In genomic region chr3:62226601-62227339, GRCh38 we compare ENCODE assay signal across 21 cellular contexts.
DNase-seq lines count a peak whose midpoint lies in the region; ATAC-seq, FAIRE-seq and TF ChIP-seq lines count a peak whose summit lies in the region.
"Had no signal": no experiment of that assay in that cellular context is flagged by ENCODE, and none has a peak within 500 bp of the region (broad histone marks: within the 10 kb centered on the region; RNA-seq: fewer than 3 reads in every experiment).

No MANE protein-coding gene starts in this region.

- TF ChIP-seq CTCF in GM23338 (conservative IDR thresholded peaks at IDR 0.05; ENCODE audit: low read depth in 2 of 2) (no peak), bronchial epithelial cell (IDR thresholded peaks at IDR 0.05; ENCODE audit: insufficient read depth, low read length, severe bottlenecking) (no peak), heart left ventricle (IDR thresholded peaks at IDR 0.05) (no peak)

- H3K9me2 ChIP-seq in GM23338 (ENCODE audit: insufficient read depth) = 0 out of 2 replicates have a peak, but pooled peaks cover 5% of the 10 kb centered on the region

- H3K27ac Mint-ChIP-seq in GM23338 = peak overlapping the region; percentile 29; the same call in 1 of the 2 replicates
- H3K27ac Mint-ChIP-seq: CD8-positive, alpha-beta memory T cell had no signal

- H3K27me3 Mint-ChIP-seq in GM23338 (ENCODE audit: insufficient read depth, low read depth, poor library complexity) = peaks cover 8% of the 10 kb centered on the region

- H3K9me3 ChIP-seq in heart left ventricle = no peaks in the 10 kb centered on the region
- H3K9me3 ChIP-seq: BLaER1 had no signal

- H2AFZ ChIP-seq in GM23338 = no peak overlapping the region
- H2AFZ ChIP-seq: GM23248 had no signal

- H3K4me1 ChIP-seq in GM23338 (ENCODE audit: insufficient read depth) (no peaks in the 10 kb centered on the region; the same call in none of the 2 replicates), heart left ventricle (no peaks in the 10 kb centered on the region)
- H3K4me1 ChIP-seq: BLaER1 had no signal

- H3K9me3 Mint-ChIP-seq in GM23338 = no peaks in the 10 kb centered on the region
- H3K9me3 Mint-ChIP-seq: CD8-positive, alpha-beta memory T cell had no signal

- no peaks in the 10 kb centered on the region; the same call in 1 of the 2 replicates for H3F3A ChIP-seq in GM23338 (replicated peaks; ENCODE audit: low read depth)

- peaks cover 23% of the 10 kb centered on the region; the same call in 2 of the 3 replicates for H3K36me3 Mint-ChIP-seq in GM23338 (ENCODE audit: low read depth)
- H3K36me3 Mint-ChIP-seq: CD8-positive, alpha-beta memory T cell had no signal

- peaks cover 20% of the 10 kb centered on the region; the same call in 2 of the 3 replicates for H3K4me1 Mint-ChIP-seq in GM23338
- H3K4me1 Mint-ChIP-seq: CD8-positive, alpha-beta memory T cell had no signal

- H3K4me3 Mint-ChIP-seq in GM23338 = no peak overlapping the region
- H3K4me3 Mint-ChIP-seq: CD8-positive, alpha-beta memory T cell had no signal

- H3K27ac ChIP-seq in GM23338 (ENCODE audit: low read depth) (no peak overlapping the region), heart left ventricle (no peak overlapping the region)
- H3K27ac ChIP-seq: BLaER1, GM23248, HL-60 had no signal

- ATAC-seq in GM23338 (no peak), HG03520 (IDR thresholded peaks at IDR 0.05; ENCODE audit: unreplicated experiment) (peak; percentile 75), heart left ventricle (no peak)
- ATAC-seq: Panc1 had no signal

- H3K36me3 ChIP-seq in GM23338 (ENCODE audit: insufficient read depth) = no peaks in the 10 kb centered on the region
- no peaks in the 10 kb centered on the region for H3K36me3 ChIP-seq in bronchial epithelial cell (ENCODE audit: control insufficient read depth, insufficient read depth, low read length)
- peaks cover 0 to 32% (median 15%) of the 10 kb centered on the region in 9 donors for H3K36me3 ChIP-seq in heart left ventricle

- H3K4me3 ChIP-seq in GM23338 (no peak overlapping the region), bronchial epithelial cell (ENCODE audit: low read depth, low read length) (no peak overlapping the region), heart left ventricle (no peak overlapping the region)
- H3K4me3 ChIP-seq: BLaER1, GM23248 had no signal

- no peak overlapping the region for H3K4me2 ChIP-seq in GM23338
- H3K4me2 ChIP-seq: BLaER1 had no signal

- H4K20me1 ChIP-seq in GM23338 (replicated peaks; ENCODE audit: insufficient read depth) = no peaks in the 10 kb centered on the region; the same call in 1 of the 2 replicates
- H4K20me1 ChIP-seq: BLaER1 had no signal

- FAIRE-seq in GM12891 (lab: Jason Lieb, UNC) = peak; percentile 56
- FAIRE-seq in bronchial epithelial cell (lab: Jason Lieb, UNC) = peak; percentile 76
- FAIRE-seq: G401.6, GM19239, HTR-8/SVneo had no signal

- no peak for DNase-seq in GM12891 (ENCODE audit: insufficient read length, low spot score)
- DNase-seq in GM23338 (ENCODE audit: low spot score) = no peak
- no peak for DNase-seq in bronchial epithelial cell (ENCODE audit: low read depth)
- no peak for DNase-seq in heart left ventricle
- DNase-seq in SKM-1 treated with dmso at 0.1 percent for 144 hours (lab: John Stamatoyannopoulos, UW; ENCODE audit: unreplicated experiment) = no peak
- DNase-seq in ecto neural progenitor cell (ENCODE audit: low spot score) = no peak
- DNase-seq in dermis blood vessel endothelial cell = no peak
- DNase-seq: CD8-positive, alpha-beta memory T cell; DND-41; GM23248; NCI-H1436; NCI-H2029 treated with DMSO at 0.1 percent for 48 hours; NCI-H510A; NCI-H82 had no signal

- no peaks in the 10 kb centered on the region for H3K79me2 ChIP-seq in GM23338 (replicated peaks; ENCODE audit: insufficient read depth)

- H3K27me3 ChIP-seq in GM23338 (ENCODE audit: insufficient read depth) (no peaks in the 10 kb centered on the region), bronchial epithelial cell (ENCODE audit: control insufficient read depth, insufficient read depth, low read length) (no peaks in the 10 kb centered on the region), heart left ventricle (no peaks in the 10 kb centered on the region)
- H3K27me3 ChIP-seq: BLaER1 had no signal

- TF ChIP-seq POLR2A in GM12891 (IDR thresholded peaks at IDR 0.05; ENCODE audit: low read depth, low read length) (no peak), heart left ventricle (IDR thresholded peaks at IDR 0.05) (no peak)

- 97 to 98% (median 97%) methylated on average over 6 of the region's 6 CpGs for WGBS in heart left ventricle, 4 donors

- intact Hi-C loops in heart left ventricle (cut with DNase I) = no loop called here

TF ChIP-seq in GM12891, 5 proteins besides CTCF, POLR2A, EP300 and RAD21:
- TF ChIP-seq SPI1 (IDR thresholded peaks at IDR 0.05; ENCODE audit: low read depth, low read length) (no peak), POLR2AphosphoS5 (IDR thresholded peaks at IDR 0.05; ENCODE audit: low read depth, low read length) (no peak), POU2F2 (IDR thresholded peaks at IDR 0.05; ENCODE audit: low read depth, low read length) (no peak), PAX5 (IDR thresholded peaks at IDR 0.05; ENCODE audit: insufficient read depth, low read length, severe bottlenecking) (no peak), TAF1 (IDR thresholded peaks at IDR 0.05; ENCODE audit: low read depth, low read length) (no peak)

TF ChIP-seq in GM23338, 12 proteins besides CTCF, POLR2A, EP300 and RAD21 (continues in another document):
- no peak for TF ChIP-seq CREB1 (CRISPR knock-in tag; IDR thresholded peaks at IDR 0.05; ENCODE audit: low read depth)
- TF ChIP-seq NANOG (IDR thresholded peaks at IDR 0.05; ENCODE audit: borderline replicate concordance) = no peak
- TF ChIP-seq EZH2phosphoT487 (IDR thresholded peaks at IDR 0.05; ENCODE audit: unreplicated experiment) = no peak
- TF ChIP-seq EZH2 (IDR thresholded peaks at IDR 0.05; ENCODE audit: low read depth, unreplicated experiment) = no peak
- TF ChIP-seq ETS1 (IDR thresholded peaks at IDR 0.05) = no peak
- TF ChIP-seq POLR2AphosphoS5 (IDR thresholded peaks at IDR 0.05; ENCODE audit: low read depth) = no peak
